6 cellular contexts compared by ENCODE assay signal in genomic region chr11:42764936-42765335, GRCh38.
"Had no signal": no experiment of that assay in that cellular context is flagged by ENCODE, and none has a peak within 500 bp of the region (broad histone marks: within the 10 kb centered on the region; RNA-seq: fewer than 3 reads in every experiment).

No MANE protein-coding gene starts in this region.

- ATAC-seq: GM23338, HepG2 had no signal

- H3K27ac ChIP-seq: KMS-11 had no signal

- DNase-seq: H9, HCEC 1CT, KBM-7 had no signal
